In the genomic region with DNA sequence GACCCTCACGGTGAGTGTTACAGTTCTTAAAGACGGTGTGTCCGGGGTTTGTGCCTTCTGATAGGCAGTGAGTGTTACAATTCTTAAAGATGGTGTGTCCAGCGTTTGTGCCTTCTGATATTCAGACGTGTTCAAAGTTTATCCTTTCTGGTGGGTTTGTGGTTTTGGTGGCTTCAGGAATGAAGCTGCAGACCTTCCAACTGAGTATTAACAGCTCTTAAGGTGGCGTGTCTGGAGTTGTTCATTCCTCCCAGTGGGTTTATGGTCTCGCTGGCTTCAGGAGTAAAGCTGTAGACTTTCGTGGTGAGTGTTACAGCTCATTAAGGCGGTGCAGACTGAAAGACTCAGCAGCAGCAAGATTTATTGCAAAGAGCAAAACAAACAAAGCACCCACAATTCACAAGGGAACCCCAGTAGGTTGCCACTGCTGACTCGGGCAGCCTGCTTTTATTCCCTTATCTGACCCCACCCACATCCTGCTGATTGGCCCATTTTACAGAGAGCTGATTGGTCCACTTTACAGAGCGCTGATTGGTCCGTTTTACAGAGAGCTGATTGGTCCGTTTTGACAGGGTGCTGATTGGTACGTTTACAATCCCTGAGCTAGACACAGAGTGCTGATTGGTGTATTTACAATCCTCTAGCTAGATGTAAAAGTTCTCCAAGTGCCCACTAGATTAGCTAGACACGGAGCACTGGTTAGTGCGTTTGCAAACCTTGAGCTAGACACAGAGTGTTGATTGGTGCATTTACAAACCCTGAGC, we compare ENCODE assay signal across 1 cellular context.
TF ChIP-seq lines count a peak whose summit lies in the region.
"Not testable (repeated sequence)": the region's sequence is repeated elsewhere in the genome, so short reads cannot be mapped to it uniquely, and the experiment has no call there.

No MANE protein-coding gene starts in this region.

TF ChIP-seq in HepG2, 621 proteins besides CTCF, POLR2A, EP300 and RAD21:
- not testable (repeated sequence) for TF ChIP-seq ZBTB40 (IDR thresholded peaks at IDR 0.05)
- TF ChIP-seq ZBTB40 (CRISPR knock-in tag; IDR thresholded peaks at IDR 0.05) (0 out of 2 replicates have a peak, but pooled peaks have one; percentile 35), ZNF703 (CRISPR knock-in tag; IDR thresholded peaks at IDR 0.05; ENCODE audit: borderline replicate concordance) (0 out of 2 replicates have a peak, but pooled peaks have one; percentile 30), NFYB (CRISPR knock-in tag; IDR thresholded peaks at IDR 0.05) (peak; percentile 66), NFYC (CRISPR knock-in tag; IDR thresholded peaks at IDR 0.05) (peak; percentile 71)
